ENCODE assay signal across 8 cellular contexts in the genomic region with DNA sequence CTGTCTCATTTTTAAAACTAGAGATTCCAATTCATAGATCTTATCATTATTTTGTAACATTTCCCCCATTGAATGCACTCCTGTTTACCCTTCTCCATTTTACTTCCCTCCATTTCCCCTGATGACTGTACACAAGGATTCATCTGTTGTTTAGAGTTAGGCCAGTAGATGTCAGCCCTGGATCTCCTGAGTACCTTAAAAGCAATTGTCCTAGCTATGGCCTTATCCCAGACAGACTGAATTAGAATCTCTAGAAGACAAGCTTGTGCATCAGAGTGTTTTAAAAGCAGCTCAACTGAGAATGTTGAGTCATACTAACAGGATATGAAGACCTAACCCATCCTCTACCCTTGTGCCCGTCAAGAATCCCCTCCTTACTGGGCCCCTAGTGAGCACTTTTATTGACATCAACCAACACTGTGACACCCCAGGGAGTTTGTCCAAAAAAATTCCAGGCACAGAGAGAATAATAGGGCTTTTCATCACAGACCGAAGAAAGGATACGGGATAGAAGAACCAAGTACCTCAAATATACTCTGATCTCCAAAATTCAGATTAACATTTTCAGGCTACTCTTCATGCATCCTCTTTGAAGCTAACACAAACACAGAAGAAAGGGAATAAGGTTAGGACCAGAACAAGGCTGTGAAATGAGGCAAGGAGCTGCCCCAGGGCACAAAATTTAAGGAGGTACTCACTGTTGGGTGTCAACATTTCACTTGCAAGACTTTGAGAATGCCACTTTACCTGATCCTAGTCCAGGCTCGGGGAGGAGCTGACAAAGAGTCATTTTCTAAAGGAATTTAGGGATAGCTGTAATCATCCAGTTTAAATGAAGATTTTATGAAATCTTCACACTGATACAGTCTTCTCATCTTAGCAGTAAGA. TPM values are rescaled to one million over a fixed set of nuclear protein-coding genes. Genes with fewer than 3 reads are reported as not detected.
A peak's percentile ranks its signal among the peaks of the same experiment; 100 is the strongest.
DNase-seq lines count a peak whose midpoint lies in the region; ATAC-seq and TF ChIP-seq lines count a peak whose summit lies in the region.

No MANE protein-coding gene starts in this region.

- H3K4me3 ChIP-seq in fibroblast of villous mesenchyme (ENCODE audit: low read depth, low read length), result no peak overlapping the region
- no peak overlapping the region for H3K4me3 ChIP-seq in vagina

- H3K36me3 ChIP-seq in vagina, result no peaks in the 10 kb centered on the region

- H3K4me1 Mint-ChIP-seq in activated naive CD4-positive, alpha-beta T cell treated with anti-CD3 and anti-CD28 coated beads for 36 hours (ENCODE audit: low read depth), result peaks cover 75% of the 10 kb centered on the region
- peaks cover 55% of the 10 kb centered on the region for H3K4me1 Mint-ChIP-seq in T-helper 1 cell treated with Interleukin-12 subunit alpha and Interleukin-12 subunit beta and Interleukin-4 antibody, amounts not matched to agents 30 μg/mL and 1 μg/mL, for 36 hours (ENCODE audit: low read depth)
- peaks cover 22 to 39% of the 10 kb centered on the region in 2 donors for H3K4me1 Mint-ChIP-seq in stimulated activated naive B cell treated with anti-CD40 and anti-IgM and Interleukin-4, amounts not matched to agents 10 μg/mL and 1 μg/mL and 100 μg/mL, for 72 hours

- peaks cover 2% of the 10 kb centered on the region for H3K9me3 Mint-ChIP-seq in activated naive CD4-positive, alpha-beta T cell treated with anti-CD3 and anti-CD28 coated beads for 36 hours
- H3K9me3 Mint-ChIP-seq in T-helper 1 cell treated with Interleukin-12 subunit alpha and Interleukin-12 subunit beta and Interleukin-4 antibody, amounts not matched to agents 30 μg/mL and 1 μg/mL, for 36 hours, result no peaks in the 10 kb centered on the region
- H3K9me3 Mint-ChIP-seq in stimulated activated naive B cell treated with anti-CD40 and anti-IgM and Interleukin-4, amounts not matched to agents 10 μg/mL and 1 μg/mL and 100 μg/mL, for 72 hours, result peaks cover 0 to 2% of the 10 kb centered on the region in 2 donors

- DNase-seq in activated naive CD4-positive, alpha-beta T cell treated with anti-CD3 and anti-CD28 coated beads for 36 hours, result peak; percentile 38
- no peak for DNase-seq in activated naive CD4-positive, alpha-beta T cell treated with anti-CD3 and anti-CD28 coated beads, Interleukin-2, amount 50 U/mL, for 16 hours
- peak; percentile 60 for DNase-seq in HuH-7 (ENCODE audit: low spot score)
- DNase-seq in fibroblast of villous mesenchyme (ENCODE audit: low read depth), result peak; percentile 77
- DNase-seq in stimulated activated naive B cell treated with anti-CD40 and anti-IgM and Interleukin-4, amounts not matched to agents 10 μg/mL and 1 μg/mL and 100 μg/mL, for 72 hours, result peak; percentile 35
- DNase-seq in vagina (ENCODE audit: extremely low spot score in 2 of 2), result no peak

- TF ChIP-seq CTCF in fibroblast of villous mesenchyme (IDR thresholded peaks at IDR 0.05; ENCODE audit: insufficient read depth, low read depth, low read length) (peak; percentile 70), vagina (IDR thresholded peaks at IDR 0.05) (peak in 1 of 3 experiments; percentile 34)

- no peaks in the 10 kb centered on the region for H3K9me3 ChIP-seq in vagina

- intact Hi-C loops in activated naive CD4-positive, alpha-beta T cell treated with anti-CD3 and anti-CD28 coated beads for 36 hours (cut with micrococcal nuclease), result loop anchor here (1.0 to 5.0 kb wide), 9 partner anchors 17 to 389 kb away; a partner anchor contains a TSS
- intact Hi-C loops in vagina (cut with DNase I), result no loop called here

- no peak for TF ChIP-seq POLR2A in vagina (IDR thresholded peaks at IDR 0.05)

- peak overlapping the region; percentile 90 for H3K27ac Mint-ChIP-seq in activated naive CD4-positive, alpha-beta T cell treated with anti-CD3 and anti-CD28 coated beads for 36 hours
- H3K27ac Mint-ChIP-seq in T-helper 1 cell treated with Interleukin-12 subunit alpha and Interleukin-12 subunit beta and Interleukin-4 antibody, amounts not matched to agents 30 μg/mL and 1 μg/mL, for 36 hours, result peak overlapping the region; percentile 55
- peak overlapping the region; percentile 1 for H3K27ac Mint-ChIP-seq in stimulated activated naive B cell treated with anti-CD40 and anti-IgM and Interleukin-4, amounts not matched to agents 10 μg/mL and 1 μg/mL and 100 μg/mL, for 72 hours

- no peak overlapping the region for H3K27ac ChIP-seq in vagina

- no peaks in the 10 kb centered on the region for H3K4me1 ChIP-seq in vagina

- peak overlapping the region; percentile 18 for H3K4me3 Mint-ChIP-seq in activated naive CD4-positive, alpha-beta T cell treated with anti-CD3 and anti-CD28 coated beads for 36 hours
- peak overlapping the region; percentile 0 for H3K4me3 Mint-ChIP-seq in T-helper 1 cell treated with Interleukin-12 subunit alpha and Interleukin-12 subunit beta and Interleukin-4 antibody, amounts not matched to agents 30 μg/mL and 1 μg/mL, for 36 hours
- peak overlapping the region in 1 of 2 donors; percentile 0 for H3K4me3 Mint-ChIP-seq in stimulated activated naive B cell treated with anti-CD40 and anti-IgM and Interleukin-4, amounts not matched to agents 10 μg/mL and 1 μg/mL and 100 μg/mL, for 72 hours

- no peaks in the 10 kb centered on the region for H3K27me3 ChIP-seq in vagina

- CTCF ChIA-PET in activated naive CD4-positive, alpha-beta T cell treated with anti-CD3 and anti-CD28 coated beads for 36 hours (lab: Charles Lee), result interaction anchor here (0.6 to 6.3 kb wide), 28 partner anchors 9 to 434 kb away, joined by 3 to 97 read pairs (median 6); a partner anchor contains a TSS

- peak; percentile 90 for ATAC-seq in GM21723 (IDR thresholded peaks at IDR 0.05; ENCODE audit: unreplicated experiment)
- peak; percentile 93 to 94 for ATAC-seq in stimulated activated naive B cell treated with anti-CD40 and anti-IgM and Interleukin-4, amounts not matched to agents 10 μg/mL and 1 μg/mL and 100 μg/mL, for 72 hours (replicated peaks)

- H3K27me3 Mint-ChIP-seq in activated naive CD4-positive, alpha-beta T cell treated with anti-CD3 and anti-CD28 coated beads for 36 hours (ENCODE audit: low read depth), result no peaks in the 10 kb centered on the region
- no peaks in the 10 kb centered on the region for H3K27me3 Mint-ChIP-seq in T-helper 1 cell treated with Interleukin-12 subunit alpha and Interleukin-12 subunit beta and Interleukin-4 antibody, amounts not matched to agents 30 μg/mL and 1 μg/mL, for 36 hours (ENCODE audit: low read depth)
- H3K27me3 Mint-ChIP-seq in stimulated activated naive B cell treated with anti-CD40 and anti-IgM and Interleukin-4, amounts not matched to agents 10 μg/mL and 1 μg/mL and 100 μg/mL, for 72 hours, result no peaks in the 10 kb centered on the region

- H3K36me3 Mint-ChIP-seq in activated naive CD4-positive, alpha-beta T cell treated with anti-CD3 and anti-CD28 coated beads for 36 hours (ENCODE audit: low read depth), result peaks cover 57% of the 10 kb centered on the region
- peaks cover 60% of the 10 kb centered on the region for H3K36me3 Mint-ChIP-seq in T-helper 1 cell treated with Interleukin-12 subunit alpha and Interleukin-12 subunit beta and Interleukin-4 antibody, amounts not matched to agents 30 μg/mL and 1 μg/mL, for 36 hours (ENCODE audit: low read depth)
- peaks cover 3 to 8% of the 10 kb centered on the region in 2 donors for H3K36me3 Mint-ChIP-seq in stimulated activated naive B cell treated with anti-CD40 and anti-IgM and Interleukin-4, amounts not matched to agents 10 μg/mL and 1 μg/mL and 100 μg/mL, for 72 hours

RNA-seq across cellular contexts. Expression of a gene that starts 17.1 kb away (rescaled TPM):
- 100 to 1,000 TPM; 394 to 397 TPM for total RNA-seq in activated naive CD4-positive, alpha-beta T cell treated with anti-CD3 and anti-CD28 coated beads for 36 hours
- total RNA-seq in fibroblast of villous mesenchyme (under 0.01 TPM in 1 of 2 replicates, not detected in the other), vagina (4.9 TPM)

RNA-seq across cellular contexts. Expression of a gene that starts 36.0 kb away (rescaled TPM):
- 10 to 100 TPM; 52.7 to 61.8 TPM for total RNA-seq in activated naive CD4-positive, alpha-beta T cell treated with anti-CD3 and anti-CD28 coated beads for 36 hours
- total RNA-seq in fibroblast of villous mesenchyme (0.32 TPM in 1 of 2 replicates, not detected in the other), vagina (13.5 TPM)

Comparison
In these comparisons a context has a peak if more than half of its experiments do, and no peak if none do; other contexts are left out.
1. DNase-seq: peak in activated naive CD4-positive, alpha-beta T cell treated with anti-CD3 and anti-CD28 coated beads for 36 hours (single experiment), HuH-7 (single experiment), fibroblast of villous mesenchyme (single experiment) and stimulated activated naive B cell treated with anti-CD40 and anti-IgM and Interleukin-4, amounts not matched to agents 10 μg/mL and 1 μg/mL and 100 μg/mL, for 72 hours (single experiment); none in activated naive CD4-positive, alpha-beta T cell treated with anti-CD3 and anti-CD28 coated beads, Interleukin-2, amount 50 U/mL, for 16 hours (single experiment) and vagina (0 of 2).
2. H3K27ac Mint-ChIP-seq: peak in every context shown above with its lines; median percentile 90 in activated naive CD4-positive, alpha-beta T cell treated with anti-CD3 and anti-CD28 coated beads for 36 hours; 55 in T-helper 1 cell treated with Interleukin-12 subunit alpha and Interleukin-12 subunit beta and Interleukin-4 antibody, amounts not matched to agents 30 μg/mL and 1 μg/mL, for 36 hours; 1 in stimulated activated naive B cell treated with anti-CD40 and anti-IgM and Interleukin-4, amounts not matched to agents 10 μg/mL and 1 μg/mL and 100 μg/mL, for 72 hours.
3. RNA of a gene that starts 17.1 kb away (total RNA-seq): 394 to 397 TPM in activated naive CD4-positive, alpha-beta T cell treated with anti-CD3 and anti-CD28 coated beads for 36 hours; 4.9 TPM in vagina (single experiment) and under 0.01 TPM in fibroblast of villous mesenchyme; every median in the first group is over 10 times any median in the second.
4. RNA of a gene that starts 36.0 kb away (total RNA-seq): 52.7 to 61.8 TPM in activated naive CD4-positive, alpha-beta T cell treated with anti-CD3 and anti-CD28 coated beads for 36 hours and 13.5 TPM in vagina (single experiment); 0.32 TPM in fibroblast of villous mesenchyme; every median in the first group is over 10 times any median in the second.